In genomic region chr12:123126294-123127144, GRCh38 we compare ENCODE assay signal across 8 cellular contexts. TPM values are rescaled to one million over a fixed set of nuclear protein-coding genes. Genes with fewer than 3 reads are reported as not detected.
DNase-seq lines count a peak whose midpoint lies in the region; ATAC-seq and TF ChIP-seq lines count a peak whose summit lies in the region.
"Had no signal": no experiment of that assay in that cellular context is flagged by ENCODE, and none has a peak within 500 bp of the region (broad histone marks: within the 10 kb centered on the region; RNA-seq: fewer than 3 reads in every experiment).

No MANE protein-coding gene starts in this region.

- H3K27me3 ChIP-seq in hepatocyte (no peaks in the 10 kb centered on the region), transverse colon (no peaks in the 10 kb centered on the region)
- H3K27me3 ChIP-seq: tibial nerve had no signal

- 65% methylated on average over 5 of the region's 5 CpGs for WGBS in hepatocyte (ENCODE audit: low lambda C conversion rate, missing lambda C conversion rate)
- 65 to 82% methylated on average over 2 to 5 of the region's 5 CpGs for WGBS in transverse colon (ENCODE audit: low coverage in 1 of 2), 2 donors

- H3K9me3 ChIP-seq in hepatocyte (ENCODE audit: low read depth) (no peaks in the 10 kb centered on the region), transverse colon (no peaks in the 10 kb centered on the region)
- H3K9me3 ChIP-seq: tibial nerve had no signal

- H3K4me1 Mint-ChIP-seq in WTC11 = peaks cover 7% of the 10 kb centered on the region

- TF ChIP-seq CTCF in WTC11 (IDR thresholded peaks at IDR 0.05) (no peak), hepatocyte (IDR thresholded peaks at IDR 0.05; ENCODE audit: poor library complexity) (peak; percentile 8), transverse colon (IDR thresholded peaks at IDR 0.05) (no peak)

- TF ChIP-seq POLR2A in transverse colon (IDR thresholded peaks at IDR 0.05) = no peak

- no peaks in the 10 kb centered on the region for H3K9me3 Mint-ChIP-seq in WTC11

- H3K4me3 ChIP-seq in hepatocyte = no peak overlapping the region
- H3K4me3 ChIP-seq in transverse colon = no peak overlapping the region
- H3K4me3 ChIP-seq: tibial nerve had no signal

- no peak overlapping the region for H3K4me3 Mint-ChIP-seq in WTC11

- in situ Hi-C loops in transverse colon (cut with MboI; ENCODE audit: low pct_ligation_motif_present in 1 of 4, low pct_unique_long_range_greater_than_20kb in 1 of 4, low sequenced_read_pairs in 3 of 4) = no loop called here

- H2AFZ ChIP-seq in hepatocyte = no peak overlapping the region

- intact Hi-C loops in transverse colon (cut with DNase I; ENCODE audit: low total_unique reads) = no loop called here

- CTCF ChIA-PET in WTC11 (lab: Charles Lee) = interaction anchor here (0.9 to 1.8 kb wide), 5 partner anchors 8 to 112 kb away, joined by 3 to 5 read pairs (median 3); no protein-coding TSS in a partner anchor

- no peaks in the 10 kb centered on the region for H4K20me1 ChIP-seq in hepatocyte (ENCODE audit: insufficient read depth, poor library complexity, severe bottlenecking)

- H3K4me2 ChIP-seq in hepatocyte = peak overlapping the region; percentile 42

- ATAC-seq in WTC11 (no peak), HG03565 (IDR thresholded peaks at IDR 0.05; ENCODE audit: unreplicated experiment) (no peak)

- H3K36me3 ChIP-seq in hepatocyte (replicated peaks; ENCODE audit: insufficient read depth, low read depth) (no peaks in the 10 kb centered on the region), transverse colon (no peaks in the 10 kb centered on the region)
- H3K36me3 ChIP-seq: tibial nerve had no signal

- DNase-seq in HS-27A (ENCODE audit: low read depth) = peak; percentile 90
- DNase-seq in WTC11 (ENCODE audit: low spot score) = no peak
- peak; percentile 84 for DNase-seq in hepatocyte (ENCODE audit: low spot score)
- DNase-seq in transverse colon = no peak
- DNase-seq in inferior parietal cortex (ENCODE audit: extremely low spot score) = no peak
- DNase-seq in DMS153 treated with DMSO at 0.1 percent for 48 hours (lab: John Stamatoyannopoulos, UW; ENCODE audit: unreplicated experiment) = no peak

- no peak for TF ChIP-seq EP300 in transverse colon (IDR thresholded peaks at IDR 0.05; ENCODE audit: low read depth)

- no peaks in the 10 kb centered on the region for H3K27me3 Mint-ChIP-seq in WTC11 (ENCODE audit: low read depth)

- H3K9me2 ChIP-seq in hepatocyte (replicated peaks; ENCODE audit: insufficient read depth) = no peaks in the 10 kb centered on the region

- H3K79me2 ChIP-seq in hepatocyte = peaks cover 22% of the 10 kb centered on the region

- H3K27ac ChIP-seq in hepatocyte (peak overlapping the region; percentile 67), transverse colon (peak overlapping the region; percentile 46 to 71 (median 60))

- H3K36me3 Mint-ChIP-seq in WTC11 = no peaks in the 10 kb centered on the region

- peaks cover 10% of the 10 kb centered on the region for H3K4me1 ChIP-seq in hepatocyte (ENCODE audit: insufficient read depth)
- H3K4me1 ChIP-seq in transverse colon = peaks cover 13 to 29% (median 21%) of the 10 kb centered on the region in 4 donors

- POLR2A ChIA-PET in WTC11 (lab: Charles Lee) = no interaction called here

- H3K27ac Mint-ChIP-seq in WTC11 = peak overlapping the region; percentile 13; the same call in 1 of the 2 replicates

TF ChIP-seq in WTC11, 78 proteins besides CTCF, POLR2A, EP300 and RAD21 (continues in another document):
- TF ChIP-seq AR (CRISPR knock-in tag; IDR thresholded peaks at IDR 0.05) (no peak), AFF4 (CRISPR knock-in tag; IDR thresholded peaks at IDR 0.05; ENCODE audit: borderline replicate concordance) (no peak), ZNF396 (CRISPR knock-in tag; IDR thresholded peaks at IDR 0.05; ENCODE audit: borderline replicate concordance) (no peak), ZNF219 (CRISPR knock-in tag; IDR thresholded peaks at IDR 0.05; ENCODE audit: borderline replicate concordance) (no peak), GTF2I (CRISPR knock-in tag; conservative IDR thresholded peaks at IDR 0.05) (no peak), NFYB (CRISPR knock-in tag; conservative IDR thresholded peaks at IDR 0.05; ENCODE audit: low read depth) (no peak), FOXP1 (CRISPR knock-in tag; IDR thresholded peaks at IDR 0.05; ENCODE audit: borderline replicate concordance) (no peak), ZMAT4 (CRISPR knock-in tag; IDR thresholded peaks at IDR 0.05) (no peak), MAX (CRISPR knock-in tag; IDR thresholded peaks at IDR 0.05) (no peak), CDX4 (CRISPR knock-in tag; IDR thresholded peaks at IDR 0.05; ENCODE audit: borderline replicate concordance) (no peak), TEAD1 (CRISPR knock-in tag; IDR thresholded peaks at IDR 0.05) (no peak)

RNA-seq across cellular contexts. Expression of gene PITPNM2, which starts 24.4 kb away (rescaled TPM):
- 4.8 to 8.2 TPM (median 7.4 TPM) in 3 replicates for total RNA-seq in WTC11 (2021)
- total RNA-seq in hepatocyte = 2.2 and 3.6 TPM in 2 replicates
- polyA plus RNA-seq in hepatocyte = 5.7 and 6.3 TPM in 2 replicates
- 10 to 100 TPM; 10.5 to 19.8 (median 14.3) TPM for total RNA-seq in transverse colon

Comparison
In these comparisons a context has a peak if more than half of its experiments do, and no peak if none do; other contexts are left out.
1. DNase-seq: peak in HS-27A (single experiment) and hepatocyte (single experiment); none in WTC11 (single experiment), transverse colon (single experiment), inferior parietal cortex (single experiment) and DMS153 treated with DMSO at 0.1 percent for 48 hours (single experiment).